Comparison of ENCODE assay signal across 8 cellular contexts in genomic region chr7:130492519-130493274, GRCh38. TPM values are rescaled to one million over a fixed set of nuclear protein-coding genes. Genes with fewer than 3 reads are reported as not detected.
DNase-seq lines count a peak whose midpoint lies in the region; ATAC-seq and TF ChIP-seq lines count a peak whose summit lies in the region.

No MANE protein-coding gene starts in this region.

- 56 to 58% methylated on average over 49 to 50 of the region's 51 CpGs for WGBS in tibial nerve, 2 donors

- peaks cover 0 to 35% (median 3%) of the 10 kb centered on the region in 4 donors for H3K4me1 ChIP-seq in tibial nerve

- H3K27me3 ChIP-seq in kidney epithelial cell (ENCODE audit: control insufficient read depth, insufficient read depth, low read length) (no peaks in the 10 kb centered on the region), tibial nerve (no peaks in the 10 kb centered on the region)

- peak overlapping the region; percentile 47 for H3K4me3 Mint-ChIP-seq in activated naive CD4-positive, alpha-beta T cell treated with anti-CD3 and anti-CD28 coated beads, Interleukin-2, amount 50 U/mL, for 24 hours

- TF ChIP-seq EP300 in tibial nerve (IDR thresholded peaks at IDR 0.05), result no peak

- H3K4me1 Mint-ChIP-seq in activated naive CD4-positive, alpha-beta T cell treated with anti-CD3 and anti-CD28 coated beads, Interleukin-2, amount 50 U/mL, for 24 hours, result peaks cover 16% of the 10 kb centered on the region

- peaks cover 2% of the 10 kb centered on the region for H3K36me3 Mint-ChIP-seq in activated naive CD4-positive, alpha-beta T cell treated with anti-CD3 and anti-CD28 coated beads, Interleukin-2, amount 50 U/mL, for 24 hours

- peaks cover 25% of the 10 kb centered on the region for H3K27me3 Mint-ChIP-seq in activated naive CD4-positive, alpha-beta T cell treated with anti-CD3 and anti-CD28 coated beads, Interleukin-2, amount 50 U/mL, for 24 hours

- peaks cover 0 to 9% (median 0%) of the 10 kb centered on the region in 4 donors for H3K9me3 ChIP-seq in tibial nerve

- no peak overlapping the region for H3K27ac Mint-ChIP-seq in activated naive CD4-positive, alpha-beta T cell treated with anti-CD3 and anti-CD28 coated beads, Interleukin-2, amount 50 U/mL, for 24 hours

- no peak for TF ChIP-seq POLR2A in tibial nerve (IDR thresholded peaks at IDR 0.05)

- H3K9me3 Mint-ChIP-seq in activated naive CD4-positive, alpha-beta T cell treated with anti-CD3 and anti-CD28 coated beads, Interleukin-2, amount 50 U/mL, for 24 hours, result no peaks in the 10 kb centered on the region

- H3K27ac ChIP-seq in angular gyrus (ENCODE audit: low read depth, low read length) (peak overlapping the region; percentile 8), tibial nerve (peak overlapping the region in 2 of 4 donors; percentile 15 to 70)

- H3K4me3 ChIP-seq in kidney epithelial cell (ENCODE audit: low read depth, low read length), result peak overlapping the region; percentile 55
- peak overlapping the region; percentile 24 to 54 (median 32) for H3K4me3 ChIP-seq in tibial nerve

- DNase-seq in activated naive CD4-positive, alpha-beta T cell treated with Interleukin-2 at 50 U/mL for 16 hours, result no peak
- no peak for DNase-seq in kidney epithelial cell (ENCODE audit: low read depth)
- DNase-seq in tibial nerve (ENCODE audit: low spot score in 2 of 2), result no peak
- no peak for DNase-seq in T-helper 2 cell
- DNase-seq in foreskin melanocyte, result no peak

- ATAC-seq in HG03045 (IDR thresholded peaks at IDR 0.05; ENCODE audit: unreplicated experiment), result no peak

- TF ChIP-seq CTCF in kidney epithelial cell (IDR thresholded peaks at IDR 0.05; ENCODE audit: insufficient read depth, low read length, poor library complexity, severe bottlenecking) (no peak), tibial nerve (IDR thresholded peaks at IDR 0.05) (no peak)

- no peaks in the 10 kb centered on the region for H3K36me3 ChIP-seq in kidney epithelial cell (ENCODE audit: control insufficient read depth, insufficient read depth, low read length)
- H3K36me3 ChIP-seq in tibial nerve, result peaks cover 0 to under 1% (median 0%) of the 10 kb centered on the region in 3 donors

RNA-seq across cellular contexts. Expression of gene MEST, which starts 0.8 kb away (rescaled TPM):
- total RNA-seq in kidney epithelial cell, result 14.2 and 15.2 TPM in 2 replicates
- 100 to 1,000 TPM in 1 of 4 donors, 10 to 100 TPM in 3; 12.2 to 311 (median 62.5) TPM for total RNA-seq in tibial nerve

RNA-seq across cellular contexts. Expression of gene CEP41, which starts 51.9 kb away (rescaled TPM):
- total RNA-seq in kidney epithelial cell (12.9 and 27.8 TPM in 2 replicates), tibial nerve (1 to 10 TPM; 4.4 to 9.6 (median 5.3) TPM)
